22 cellular contexts compared by ENCODE assay signal in genomic region chr3:49100046-49100615, GRCh38. TPM values are rescaled to one million over a fixed set of nuclear protein-coding genes. Genes with fewer than 3 reads are reported as not detected.
"Had no signal": no experiment of that assay in that cellular context is flagged by ENCODE, and none has a peak within 500 bp of the region (broad histone marks: within the 10 kb centered on the region; RNA-seq: fewer than 3 reads in every experiment).

No MANE protein-coding gene starts in this region.

- H3K27me3 Mint-ChIP-seq: activated naive CD8-positive, alpha-beta T cell; dendritic cell treated with granulocyte-macrophage colony-stimulating factor and Interleukin-4, amounts not matched to agents 40 ng/mL and 50 ng/mL, for 4 days; stimulated activated naive CD8-positive, alpha-beta T cell treated with anti-CD3 and anti-CD28 coated beads, Interleukin-15, amount 100 ng/mL, for 72 hours had no signal

- H3K27ac ChIP-seq: prostate gland, right atrium auricular region, suprapubic skin, transverse colon, vagina, VCaP had no signal

- H3K36me3 Mint-ChIP-seq: activated naive CD8-positive, alpha-beta T cell had no signal

- DNase-seq: activated CD4-positive, alpha-beta T cell treated with anti-CD3 and anti-CD28 coated beads, Interleukin-2, amount 50 U/mL, for 1 hour; activated CD4-positive, CD25-positive, alpha-beta regulatory T cell treated with anti-CD3 and anti-CD28 coated beads, Interleukin-2, amount 50 U/mL, for 72 hours; activated gamma-delta T cell; effector memory CD4-positive, alpha-beta T cell; left colon; mammary epithelial cell; midbrain; nephron progenitor cell; occipital lobe; stimulated activated CD4-positive, alpha-beta T cell treated with anti-CD3 and anti-CD28 coated beads, Interleukin-2, amount 100 ng/mL, for 24 hours; stimulated activated naive CD8-positive, alpha-beta T cell treated with anti-CD3 and anti-CD28 coated beads, Interleukin-15, amount 100 ng/mL, for 72 hours; SW 1271; T-helper 2 cell; transverse colon had no signal

- H3K4me3 ChIP-seq: prostate gland, right atrium auricular region, suprapubic skin, transverse colon, vagina had no signal

- H3K9me3 Mint-ChIP-seq: dendritic cell treated with granulocyte-macrophage colony-stimulating factor and Interleukin-4, amounts not matched to agents 40 ng/mL and 50 ng/mL, for 4 days; nephron progenitor cell; stimulated activated naive CD8-positive, alpha-beta T cell treated with anti-CD3 and anti-CD28 coated beads, Interleukin-15, amount 100 ng/mL, for 72 hours had no signal

- H3K27ac Mint-ChIP-seq: activated naive CD8-positive, alpha-beta T cell; dendritic cell treated with granulocyte-macrophage colony-stimulating factor and Interleukin-4, amounts not matched to agents 40 ng/mL and 50 ng/mL, for 4 days; nephron progenitor cell had no signal

- H3K4me3 Mint-ChIP-seq: activated naive CD8-positive, alpha-beta T cell; dendritic cell treated with granulocyte-macrophage colony-stimulating factor and Interleukin-4, amounts not matched to agents 40 ng/mL and 50 ng/mL, for 4 days; nephron progenitor cell; stimulated activated naive CD8-positive, alpha-beta T cell treated with anti-CD3 and anti-CD28 coated beads, Interleukin-15, amount 100 ng/mL, for 72 hours had no signal

- H3K9me3 ChIP-seq: prostate gland, right atrium auricular region, suprapubic skin, transverse colon, vagina had no signal

- H3K27me3 ChIP-seq: right atrium auricular region, suprapubic skin, transverse colon, vagina had no signal

- ATAC-seq: left colon; stimulated activated naive CD8-positive, alpha-beta T cell treated with anti-CD3 and anti-CD28 coated beads, Interleukin-15, amount 100 ng/mL, for 72 hours had no signal

RNA-seq across cellular contexts. Expression of gene LAMB2, which starts 32.7 kb away (rescaled TPM):
- total RNA-seq: activated CD8-positive, alpha-beta memory T cell treated with anti-CD3 and anti-CD28 coated beads for 36 hours had no signal
